Comparison of ENCODE assay signal across 10 cellular contexts in the genomic region with DNA sequence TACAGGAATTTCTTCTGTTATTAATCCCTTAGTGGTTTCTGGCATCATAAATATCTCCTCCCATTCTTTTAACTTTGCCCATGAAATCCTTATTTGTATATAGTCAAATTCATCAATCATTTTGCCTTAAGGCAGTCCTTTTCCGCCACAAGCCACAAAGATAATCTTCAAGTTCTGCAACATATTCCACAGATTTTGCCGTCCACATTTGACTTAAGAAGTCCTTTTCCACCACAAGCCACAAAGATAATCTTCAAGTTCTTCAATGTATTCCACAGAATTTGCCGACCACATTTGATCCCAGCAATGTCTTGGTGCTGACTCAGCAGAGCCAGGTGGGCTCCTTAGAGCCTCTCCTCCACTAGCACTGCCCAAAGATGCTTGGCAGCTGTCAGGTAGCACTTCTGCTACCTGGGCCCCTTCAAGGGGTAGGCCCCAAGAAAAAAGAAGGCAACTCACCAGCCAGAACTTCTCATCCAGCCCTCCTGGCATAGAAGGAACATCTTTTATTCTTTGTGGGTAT. TPM values are rescaled to one million over a fixed set of nuclear protein-coding genes. Genes with fewer than 3 reads are reported as not detected.
A peak's percentile ranks its signal among the peaks of the same experiment; 100 is the strongest.
DNase-seq lines count a peak whose midpoint lies in the region; ATAC-seq and TF ChIP-seq lines count a peak whose summit lies in the region.
"Had no signal": no experiment of that assay in that cellular context is flagged by ENCODE, and none has a peak within 500 bp of the region (broad histone marks: within the 10 kb centered on the region; RNA-seq: fewer than 3 reads in every experiment).

No MANE protein-coding gene starts in this region.

- H3K9me1 ChIP-seq in IMR-90 (ENCODE audit: insufficient read depth, low read length): no peaks in the 10 kb centered on the region

- dilution Hi-C loops in IMR-90 (cut with HindIII; ENCODE audit: low sequenced_read_pairs, unreplicated experiment): no loop called here

- no peak overlapping the region for H3K4me2 ChIP-seq in IMR-90 (ENCODE audit: low read depth, low read length)
- H3K4me2 ChIP-seq: KMS-11 had no signal

- H2AK5ac ChIP-seq in IMR-90 (ENCODE audit: low read depth, low read length): no peak overlapping the region

- H4K91ac ChIP-seq in IMR-90 (ENCODE audit: insufficient read depth, low read depth, low read length): no peak overlapping the region

- CTCF ChIA-PET in IMR-90 (lab: Yijun Ruan, JAX): interaction anchor here (1.0 to 1.5 kb wide), 4 partner anchors 11 to 15 kb away, joined by 3 to 10 read pairs (median 4); no protein-coding TSS in a partner anchor

- no peak for TF ChIP-seq CTCF in C4-2B (conservative IDR thresholded peaks at IDR 0.05)
- TF ChIP-seq CTCF in IMR-90 (conservative IDR thresholded peaks at IDR 0.05; ENCODE audit: low read depth, low read length): no peak
- no peak for TF ChIP-seq CTCF in suprapubic skin (IDR thresholded peaks at IDR 0.05)
- TF ChIP-seq CTCF in foreskin keratinocyte (conservative IDR thresholded peaks at IDR 0.05): no peak

- no peak overlapping the region for H3K56ac ChIP-seq in IMR-90 (ENCODE audit: extremely low read depth, insufficient read depth, low read length)

- ATAC-seq in IMR-90 (ENCODE audit: low read depth) (no peak), foreskin keratinocyte (no peak), HG02588 (IDR thresholded peaks at IDR 0.05; ENCODE audit: unreplicated experiment) (no peak)

- no peak overlapping the region for H2BK5ac ChIP-seq in IMR-90 (ENCODE audit: low read depth, low read length, poor library complexity, severe bottlenecking)

- no peak overlapping the region for H3K4ac ChIP-seq in IMR-90 (ENCODE audit: low read depth, low read length)

- H3K9me3 ChIP-seq in IMR-90 (ENCODE audit: control insufficient read depth, insufficient read depth, low read length): no peaks in the 10 kb centered on the region
- no peaks in the 10 kb centered on the region for H3K9me3 ChIP-seq in suprapubic skin

- H3K4me3 ChIP-seq in IMR-90 (ENCODE audit: insufficient read depth, low read depth, low read length): no peak overlapping the region
- no peak overlapping the region for H3K4me3 ChIP-seq in suprapubic skin

- no peak for TF ChIP-seq POLR2A in IMR-90 (IDR thresholded peaks at IDR 0.05; ENCODE audit: low read depth, low read length)
- TF ChIP-seq POLR2A in suprapubic skin (IDR thresholded peaks at IDR 0.05): no peak

- no peak overlapping the region for H2BK120ac ChIP-seq in IMR-90 (ENCODE audit: low read depth, low read length)

- H4K5ac ChIP-seq in IMR-90 (ENCODE audit: low read depth, low read length): no peak overlapping the region

- no peak overlapping the region for H2AK9ac ChIP-seq in IMR-90 (replicated peaks; ENCODE audit: low read depth, low read length, poor library complexity)

- H2BK15ac ChIP-seq in IMR-90 (ENCODE audit: low read depth, low read length): no peak overlapping the region

- WGBS in IMR-90 (ENCODE audit: extremely low coverage in 2 of 2, insufficient read length in 1 of 2), 2 experiments: 100% methylated on average over 2 of the region's 3 CpGs; no CpG with 5 or more reads in 1 of the 2 experiments
- WGBS in suprapubic skin: 74% methylated on average over 3 of the region's 3 CpGs

- H3K27ac ChIP-seq in C4-2B: peak overlapping the region; percentile 53
- no peak overlapping the region for H3K27ac ChIP-seq in IMR-90 (ENCODE audit: insufficient read depth, low read length)
- peak overlapping the region; percentile 29 for H3K27ac ChIP-seq in caudate nucleus (ENCODE audit: low read depth, low read length)
- H3K27ac ChIP-seq in suprapubic skin: peak overlapping the region; percentile 14
- H3K27ac ChIP-seq in foreskin keratinocyte: no peak overlapping the region
- H3K27ac ChIP-seq: KMS-11 had no signal

- in situ Hi-C loops in IMR-90 (cut with MboI; ENCODE audit: low sequenced_read_pairs): loop anchor here (10.0 kb wide), 1 partner anchor 312 kb away; no protein-coding TSS in a partner anchor

- H4K20me1 ChIP-seq in IMR-90 (ENCODE audit: insufficient read depth, low read length): no peaks in the 10 kb centered on the region

- H3K18ac ChIP-seq in IMR-90 (ENCODE audit: low read depth, low read length): no peak overlapping the region

- H3K79me1 ChIP-seq in IMR-90 (ENCODE audit: low read depth in 1 of 2, low read length in 2 of 2): no peaks in the 10 kb centered on the region; a peak in 1 of 4 replicates

- no peak overlapping the region for H4K8ac ChIP-seq in IMR-90 (ENCODE audit: low read depth in 2 of 2, low read length in 2 of 2)

- intact Hi-C loops in IMR-90 (cut with micrococcal nuclease): loop anchor here (1.0 to 10.0 kb wide), 3 partner anchors 299 to 338 kb away; no protein-coding TSS in a partner anchor

- no peak overlapping the region for H3K9ac ChIP-seq in IMR-90 (ENCODE audit: low read depth, low read length)
- H3K9ac ChIP-seq: KMS-11 had no signal

- no peak overlapping the region for H3K14ac ChIP-seq in IMR-90 (replicated peaks; ENCODE audit: low read depth, low read length)

- DNase-seq in IMR-90 (no peak), caudate nucleus (lab: John Stamatoyannopoulos, UW) (no peak), suprapubic skin (ENCODE audit: low spot score in 2 of 2) (peak in 1 of 2 donors; percentile 54), SK-N-DZ (ENCODE audit: low spot score) (no peak), foreskin keratinocyte (no peak)
- DNase-seq: NCI-H1417 treated with DMSO at 0.1 percent for 48 hours, NCI-H187 treated with DMSO at 0.1 percent for 48 hours had no signal

- POLR2A ChIA-PET in IMR-90 (lab: Charles Lee; ENCODE audit: unreplicated experiment): no interaction called here

- TF ChIP-seq RAD21 in IMR-90 (IDR thresholded peaks at IDR 0.05; ENCODE audit: low read length): no peak

- H3K4me1 ChIP-seq in IMR-90 (ENCODE audit: control insufficient read depth, insufficient read depth, low read length) (no peaks in the 10 kb centered on the region; the same call in 1 of the 2 replicates), suprapubic skin (peaks cover 21% of the 10 kb centered on the region), foreskin keratinocyte (no peaks in the 10 kb centered on the region)

- H2BK20ac ChIP-seq in IMR-90 (ENCODE audit: low read depth, low read length): no peak overlapping the region

- H2AFZ ChIP-seq in IMR-90 (replicated peaks; ENCODE audit: low read length, poor library complexity): no peak overlapping the region

- no peaks in the 10 kb centered on the region; the same call in 1 of the 2 replicates for H3K27me3 ChIP-seq in IMR-90 (ENCODE audit: control insufficient read depth, insufficient read depth, low read length)
- H3K27me3 ChIP-seq in suprapubic skin: no peaks in the 10 kb centered on the region
- no peaks in the 10 kb centered on the region for H3K27me3 ChIP-seq in foreskin keratinocyte

- BruUV-seq in IMR-90 (replicated peaks; lab: Mats Ljungman, UMichigan): no TSS peak

- no peak for TF ChIP-seq EP300 in suprapubic skin (IDR thresholded peaks at IDR 0.05)

- no peak overlapping the region for H3K23ac ChIP-seq in IMR-90 (ENCODE audit: low read depth, low read length)

- peaks cover 1% of the 10 kb centered on the region for H3K36me3 ChIP-seq in IMR-90 (ENCODE audit: control insufficient read depth, insufficient read depth, low read length)
- peaks cover 22% of the 10 kb centered on the region for H3K36me3 ChIP-seq in suprapubic skin

TF ChIP-seq in IMR-90, 13 proteins besides CTCF, POLR2A, EP300 and RAD21 (continues in another document):
- peak; percentile 79 for TF ChIP-seq MAFK (IDR thresholded peaks at IDR 0.05; ENCODE audit: low read depth, low read length)

RNA-seq across cellular contexts. Expression of a gene that starts 35.0 kb away (rescaled TPM):
- total RNA-seq in IMR-90 (2012; rRNA removed) (43.9 and 46.9 TPM in 2 replicates), suprapubic skin (10 to 100 TPM; 22.4 to 44.4 (median 28.5) TPM), foreskin keratinocyte (54.8 and 59.8 TPM in 2 replicates)
- polyA plus RNA-seq in IMR-90 (2012; rRNA removed) (19.9 and 24.0 TPM in 2 replicates), foreskin keratinocyte (34.9 and 40.5 TPM in 2 replicates)
- polyA plus RNA-seq in IMR-90 (2012; cell fraction: cytosol; rRNA removed): 11.0 and 11.6 TPM in 2 replicates
- polyA plus RNA-seq in IMR-90 (2012; cell fraction: nucleus; rRNA removed; ENCODE audit: low replicate concordance): 8.1 and 22.9 TPM in 2 replicates
- polyA plus RNA-seq in SK-N-DZ (2014; cell fraction: cytosol; rRNA removed): 41.0 and 48.4 TPM in 2 replicates
- polyA plus RNA-seq in SK-N-DZ (2014; cell fraction: nucleus; rRNA removed): 26.8 and 32.7 TPM in 2 replicates

RNA-seq across cellular contexts. Expression of a gene that starts 43.9 kb away (rescaled TPM):
- total RNA-seq in IMR-90 (2012; rRNA removed) (19.4 and 23.6 TPM in 2 replicates), suprapubic skin (10 to 100 TPM; 15.8 to 30.9 (median 23.9) TPM), foreskin keratinocyte (27.2 and 31.9 TPM in 2 replicates)
- polyA plus RNA-seq in IMR-90 (2012; rRNA removed) (14.9 and 18.7 TPM in 2 replicates), foreskin keratinocyte (41.9 and 50.1 TPM in 2 replicates)
- 6.4 and 6.7 TPM in 2 replicates for polyA plus RNA-seq in IMR-90 (2012; cell fraction: cytosol; rRNA removed)
- polyA plus RNA-seq in IMR-90 (2012; cell fraction: nucleus; rRNA removed; ENCODE audit: low replicate concordance): 1.5 and 10.1 TPM in 2 replicates
- 38.6 and 38.8 TPM in 2 replicates for polyA plus RNA-seq in SK-N-DZ (2014; cell fraction: cytosol; rRNA removed)
- 25.7 and 37.1 TPM in 2 replicates for polyA plus RNA-seq in SK-N-DZ (2014; cell fraction: nucleus; rRNA removed)

RNA-seq across cellular contexts. Expression of a gene that starts 44.3 kb away (rescaled TPM):
- total RNA-seq in IMR-90 (2012; rRNA removed) (not detected in 2 replicates), suprapubic skin (100 to 1,000 TPM in 1 of 4 donors, 10 to 100 TPM in 3; 39.8 to 148 (median 74.3) TPM), foreskin keratinocyte (2.8 and 3.2 TPM in 2 replicates)
- polyA plus RNA-seq in IMR-90 (2012; rRNA removed) (not detected in 2 replicates), foreskin keratinocyte (1.9 and 2.3 TPM in 2 replicates)
- polyA plus RNA-seq in IMR-90 (2012; cell fraction: cytosol; rRNA removed): not detected in 2 replicates
- polyA plus RNA-seq in IMR-90 (2012; cell fraction: nucleus; rRNA removed; ENCODE audit: low replicate concordance): not detected in 2 replicates
- 0.15 TPM in 1 of 2 replicates, not detected in the other for polyA plus RNA-seq in SK-N-DZ (2014; cell fraction: cytosol; rRNA removed)
- 0.19 and 1.4 TPM in 2 replicates for polyA plus RNA-seq in SK-N-DZ (2014; cell fraction: nucleus; rRNA removed)

RNA-seq across cellular contexts. Expression of a gene that starts 53.7 kb away (rescaled TPM):
- total RNA-seq in IMR-90 (2012; rRNA removed) (24.0 and 51.4 TPM in 2 replicates), suprapubic skin (100 to 1,000 TPM in 1 of 4 donors, 10 to 100 TPM in 3; 47.7 to 328 (median 66.8) TPM), foreskin keratinocyte (24.7 and 26.9 TPM in 2 replicates)
- polyA plus RNA-seq in IMR-90 (2012; rRNA removed) (20.0 and 30.7 TPM in 2 replicates), foreskin keratinocyte (3.3 and 3.5 TPM in 2 replicates)
- 1.4 and 2.1 TPM in 2 replicates for polyA plus RNA-seq in IMR-90 (2012; cell fraction: cytosol; rRNA removed)
- polyA plus RNA-seq in IMR-90 (2012; cell fraction: nucleus; rRNA removed; ENCODE audit: low replicate concordance): 15.7 and 154 TPM in 2 replicates
- polyA plus RNA-seq in SK-N-DZ (2014; cell fraction: cytosol; rRNA removed): 18.0 and 31.5 TPM in 2 replicates
- polyA plus RNA-seq in SK-N-DZ (2014; cell fraction: nucleus; rRNA removed): 131 and 159 TPM in 2 replicates

Comparison
In these comparisons a context has a peak if more than half of its experiments do, and no peak if none do; other contexts are left out.
1. H3K27ac ChIP-seq: peak in C4-2B (single experiment), caudate nucleus (single experiment) and suprapubic skin (single experiment); none in IMR-90 (single experiment) and foreskin keratinocyte (single experiment).